In genomic region chr3:111717601-111718000, GRCh38 we compare ENCODE assay signal across 8 cellular contexts. TPM values are rescaled to one million over a fixed set of nuclear protein-coding genes. Genes with fewer than 3 reads are reported as not detected.
DNase-seq lines count a peak whose midpoint lies in the region; ATAC-seq and TF ChIP-seq lines count a peak whose summit lies in the region.

No MANE protein-coding gene starts in this region.

- no peak overlapping the region for H3K56ac ChIP-seq in mesendoderm (ENCODE audit: low read length)

- H3K36me3 ChIP-seq in effector memory CD4-positive, alpha-beta T cell (ENCODE audit: control insufficient read depth, insufficient read depth, low read length), result peaks cover 15% of the 10 kb centered on the region
- H3K36me3 ChIP-seq in mesendoderm (ENCODE audit: control insufficient read depth, insufficient read depth, low read length), result no peaks in the 10 kb centered on the region

- peaks cover 8% of the 10 kb centered on the region for H3K4me1 Mint-ChIP-seq in Calu3 (ENCODE audit: low read depth, unreplicated experiment)
- H3K4me1 Mint-ChIP-seq in activated CD4-positive, alpha-beta memory T cell treated with anti-CD3 and anti-CD28 coated beads, Interleukin-2, amount 10 ng/mL, durations not matched to agents 7 days and 5 days, result peaks cover 3% of the 10 kb centered on the region

- no peaks in the 10 kb centered on the region for H3K79me2 ChIP-seq in mesendoderm (ENCODE audit: control insufficient read depth, insufficient read depth, low read length)

- ATAC-seq in HG03575 (IDR thresholded peaks at IDR 0.05; ENCODE audit: extremely low read depth, insufficient number of reproducible peaks, low FRiP score, unreplicated experiment), result peak; percentile 77

- no peaks in the 10 kb centered on the region for H3K79me1 ChIP-seq in mesendoderm (ENCODE audit: low read length)

- H3K27me3 Mint-ChIP-seq in Calu3 (ENCODE audit: unreplicated experiment), result no peaks in the 10 kb centered on the region
- H3K27me3 Mint-ChIP-seq in activated CD4-positive, alpha-beta memory T cell treated with anti-CD3 and anti-CD28 coated beads, Interleukin-2, amount 10 ng/mL, durations not matched to agents 7 days and 5 days, result no peaks in the 10 kb centered on the region

- no peak overlapping the region for H3K4ac ChIP-seq in mesendoderm (ENCODE audit: low read depth, low read length)

- no peak overlapping the region for H2BK5ac ChIP-seq in mesendoderm (ENCODE audit: low read length)

- no peak overlapping the region for H2BK15ac ChIP-seq in mesendoderm (replicated peaks; ENCODE audit: low read depth)

- H3K27ac ChIP-seq in effector memory CD4-positive, alpha-beta T cell (ENCODE audit: insufficient read depth, low read length, poor library complexity, severe bottlenecking), result no peak overlapping the region
- H3K27ac ChIP-seq in mesendoderm (ENCODE audit: low read depth, low read length), result no peak overlapping the region

- no peaks in the 10 kb centered on the region for H3K9me3 Mint-ChIP-seq in Calu3 (ENCODE audit: low read depth, unreplicated experiment)
- no peaks in the 10 kb centered on the region for H3K9me3 Mint-ChIP-seq in activated CD4-positive, alpha-beta memory T cell treated with anti-CD3 and anti-CD28 coated beads, Interleukin-2, amount 10 ng/mL, durations not matched to agents 7 days and 5 days

- no peak overlapping the region for H3K9ac ChIP-seq in mesendoderm (ENCODE audit: low read length)

- WGBS in mesendoderm (ENCODE audit: extremely low coverage, insufficient coverage, low lambda C conversion rate), result no CpG with 5 or more reads among the region's 2 CpGs

- POLR2A ChIA-PET in activated CD4-positive, alpha-beta memory T cell treated with anti-CD3 and anti-CD28 coated beads, Interleukin-2, amount 10 ng/mL, durations not matched to agents 7 days and 5 days (lab: Charles Lee), result interaction anchor here (0.7 to 4.0 kb wide), 4 partner anchors 45 to 250 kb away, joined by 3 to 21 read pairs (median 6); no protein-coding TSS in a partner anchor

- no peaks in the 10 kb centered on the region for H3K36me3 Mint-ChIP-seq in Calu3 (ENCODE audit: insufficient read depth, unreplicated experiment)
- peaks cover 20% of the 10 kb centered on the region for H3K36me3 Mint-ChIP-seq in activated CD4-positive, alpha-beta memory T cell treated with anti-CD3 and anti-CD28 coated beads, Interleukin-2, amount 10 ng/mL, durations not matched to agents 7 days and 5 days (ENCODE audit: low read depth)

- intact Hi-C loops in Calu3 (cut with micrococcal nuclease; ENCODE audit: unreplicated experiment), result loop anchor here (1.0 to 5.0 kb wide), 4 partner anchors 29 to 250 kb away; no protein-coding TSS in a partner anchor

- TF ChIP-seq CTCF in Calu3 (IDR thresholded peaks at IDR 0.05; ENCODE audit: unreplicated experiment), result peak; percentile 79
- peak; percentile 86 for TF ChIP-seq CTCF in GM20000 (IDR thresholded peaks at IDR 0.05; ENCODE audit: extremely low read depth, missing control alignments)

- no peak overlapping the region for H4K8ac ChIP-seq in mesendoderm (ENCODE audit: low read depth, low read length)

- H3K4me3 ChIP-seq in effector memory CD4-positive, alpha-beta T cell (ENCODE audit: insufficient read depth, low read depth, low read length, poor library complexity, severe bottlenecking), result no peak overlapping the region
- H3K4me3 ChIP-seq in mesendoderm (ENCODE audit: low read length), result no peak overlapping the region

- no TSS peak for BruUV-seq in Calu3 (replicated peaks; lab: Mats Ljungman, UMichigan)

- CTCF ChIA-PET in Calu3 (lab: Charles Lee), result interaction anchor here (0.7 to 5.6 kb wide), 13 partner anchors 11 to 296 kb away, joined by 3 to 67 read pairs (median 8); partner anchors contain the start of gene PHLDB2
- CTCF ChIA-PET in activated CD4-positive, alpha-beta memory T cell treated with anti-CD3 and anti-CD28 coated beads, Interleukin-2, amount 10 ng/mL, durations not matched to agents 7 days and 5 days (lab: Charles Lee), result interaction anchor here (0.8 to 8.1 kb wide), 28 partner anchors 9 to 326 kb away, joined by 3 to 200 read pairs (median 5); partner anchors contain the start of genes ABHD10, CD96 and PHLDB2

- no peak overlapping the region for H4K5ac ChIP-seq in mesendoderm (ENCODE audit: low read length)

- H2BK120ac ChIP-seq in mesendoderm (ENCODE audit: low read depth, low read length), result no peak overlapping the region

- no peak overlapping the region for H3K4me2 ChIP-seq in mesendoderm (ENCODE audit: low read length)

- H3K27ac Mint-ChIP-seq in Calu3 (ENCODE audit: unreplicated experiment), result no peak overlapping the region
- H3K27ac Mint-ChIP-seq in activated CD4-positive, alpha-beta memory T cell treated with anti-CD3 and anti-CD28 coated beads, Interleukin-2, amount 10 ng/mL, durations not matched to agents 7 days and 5 days, result peak overlapping the region; percentile 1

- DNase-seq in Calu3, result peak; percentile 66
- peak; percentile 68 for DNase-seq in GM20000 (ENCODE audit: low spot score)
- DNase-seq in NCI-H774 (lab: John Stamatoyannopoulos, UW), result peak; percentile 32
- peak; percentile 74 for DNase-seq in activated CD4-positive, alpha-beta memory T cell treated with anti-CD3 and anti-CD28 coated beads, Interleukin-2, amount 10 ng/mL, durations not matched to agents 7 days and 5 days
- peak; percentile 31 to 60 (median 34) for DNase-seq in effector memory CD4-positive, alpha-beta T cell
- DNase-seq in mesendoderm, result peak; percentile 94
- peak; percentile 35 for DNase-seq in stimulated activated CD8-positive, alpha-beta memory T cell treated with anti-CD3 and anti-CD28 coated beads, Interleukin-4, amount 100 ng/mL, for 24 hours (ENCODE audit: low read depth)

- H3K4me1 ChIP-seq in effector memory CD4-positive, alpha-beta T cell (ENCODE audit: control insufficient read depth, insufficient read depth, low read length, poor library complexity, severe bottlenecking), result no peaks in the 10 kb centered on the region
- H3K4me1 ChIP-seq in mesendoderm (ENCODE audit: control insufficient read depth, low read depth, low read length), result peaks cover under 1% of the 10 kb centered on the region

- no peak overlapping the region for H3K23ac ChIP-seq in mesendoderm (ENCODE audit: low read length)

- H3K9me3 ChIP-seq in effector memory CD4-positive, alpha-beta T cell (ENCODE audit: control insufficient read depth, low read length), result no peaks in the 10 kb centered on the region

- no peak overlapping the region for H2AK5ac ChIP-seq in mesendoderm (ENCODE audit: low read length)

- H3K18ac ChIP-seq in mesendoderm (ENCODE audit: low read length), result no peak overlapping the region

- H3K4me3 Mint-ChIP-seq in Calu3 (ENCODE audit: low read depth, unreplicated experiment), result no peak overlapping the region
- no peak overlapping the region for H3K4me3 Mint-ChIP-seq in activated CD4-positive, alpha-beta memory T cell treated with anti-CD3 and anti-CD28 coated beads, Interleukin-2, amount 10 ng/mL, durations not matched to agents 7 days and 5 days

- no peaks in the 10 kb centered on the region for H3K27me3 ChIP-seq in effector memory CD4-positive, alpha-beta T cell (replicated peaks; ENCODE audit: control insufficient read depth, insufficient read depth, low read length, poor library complexity, severe bottlenecking)
- no peaks in the 10 kb centered on the region for H3K27me3 ChIP-seq in mesendoderm (ENCODE audit: insufficient read depth, low read length, poor library complexity)

RNA-seq across cellular contexts. Expression of gene PLCXD2, which starts 43.1 kb away (rescaled TPM):
- 7.9 and 12.2 TPM in 2 replicates for total RNA-seq in Calu3 (2022)
- total RNA-seq in activated CD4-positive, alpha-beta memory T cell treated with anti-CD3 and anti-CD28 coated beads, Interleukin-2, amount 10 ng/mL, durations not matched to agents 7 days and 5 days, result 10 to 100 TPM; 12.1 to 13.2 TPM
- 0.37 TPM for polyA plus RNA-seq in mesendoderm (2013, experiment 1 of 2)
- polyA plus RNA-seq in mesendoderm (2013, experiment 2 of 2), result 0.38 TPM

Comparison
In these comparisons a context has a peak if more than half of its experiments do, and no peak if none do; other contexts are left out.
1. DNase-seq: peak in every context shown above with its lines; median percentile 94 in mesendoderm; 74 in activated CD4-positive, alpha-beta memory T cell treated with anti-CD3 and anti-CD28 coated beads, Interleukin-2, amount 10 ng/mL, durations not matched to agents 7 days and 5 days; 68 in GM20000; 66 in Calu3; 35 in stimulated activated CD8-positive, alpha-beta memory T cell treated with anti-CD3 and anti-CD28 coated beads, Interleukin-4, amount 100 ng/mL, for 24 hours; 34 in effector memory CD4-positive, alpha-beta T cell; 32 in NCI-H774.